12 cellular contexts compared by ENCODE assay signal in genomic region chr6:142891454-142891853, GRCh38.
"Had no signal": no experiment of that assay in that cellular context is flagged by ENCODE, and none has a peak within 500 bp of the region (broad histone marks: within the 10 kb centered on the region; RNA-seq: fewer than 3 reads in every experiment).

No MANE protein-coding gene starts in this region.

- H3K27ac ChIP-seq: body of pancreas, pancreas, skin epidermis, tibial artery, vagina, VCaP had no signal

- ATAC-seq: body of pancreas, pancreas had no signal

- H3K4me3 ChIP-seq: body of pancreas, pancreas, skin epidermis, tibial artery, vagina had no signal

- H3K27me3 ChIP-seq: body of pancreas, pancreas, tibial artery, vagina had no signal

- H3K27ac Mint-ChIP-seq: endodermal cell had no signal

- FAIRE-seq: pancreas had no signal

- H3K9me3 Mint-ChIP-seq: endodermal cell had no signal

- H3K36me3 ChIP-seq: pancreas, tibial artery, vagina had no signal

- H3K9me3 ChIP-seq: body of pancreas, pancreas, tibial artery, vagina had no signal

- H3K4me3 Mint-ChIP-seq: endodermal cell had no signal

- H3K4me1 ChIP-seq: vagina had no signal

- DNase-seq: amniotic stem cell; body of pancreas; endodermal cell; hypothalamus; kidney glomerular epithelial cell; mesendoderm; pancreas; stimulated activated CD4-positive, alpha-beta T cell treated with anti-CD3 and anti-CD28 coated beads, Interleukin-4, amount 100 ng/mL, for 4 hours; tibial artery had no signal
